In genomic region chr3:105274958-105275357, GRCh38 we compare ENCODE assay signal across 16 cellular contexts.
DNase-seq lines count a peak whose midpoint lies in the region; ATAC-seq and TF ChIP-seq lines count a peak whose summit lies in the region.
"Had no signal": no experiment of that assay in that cellular context is flagged by ENCODE, and none has a peak within 500 bp of the region (broad histone marks: within the 10 kb centered on the region; RNA-seq: fewer than 3 reads in every experiment).

No MANE protein-coding gene starts in this region.

- no peak overlapping the region for H3K4ac ChIP-seq in mesenchymal stem cell (ENCODE audit: low read depth in 1 of 2, low read length in 2 of 2)

- POLR2A ChIA-PET in naive thymus-derived CD4-positive, alpha-beta T cell (lab: Charles Lee) = no interaction called here

- H3K27me3 Mint-ChIP-seq in naive thymus-derived CD4-positive, alpha-beta T cell = peaks cover 3 to 15% (median 7%) of the 10 kb centered on the region in 5 donors
- H3K27me3 Mint-ChIP-seq: activated T-helper 17 cell treated with anti-CD3 and anti-CD28 coated beads, Interleukin-2, amount 50 U/mL, for 72 hours had no signal

- no peak overlapping the region for H3K23ac ChIP-seq in mesenchymal stem cell (ENCODE audit: low read length in 2 of 2)

- no peak overlapping the region for H2BK120ac ChIP-seq in mesenchymal stem cell (ENCODE audit: low read depth, low read length)

- intact Hi-C loops in naive thymus-derived CD4-positive, alpha-beta T cell (cut with micrococcal nuclease) = no loop called here

- no peak overlapping the region for H4K8ac ChIP-seq in mesenchymal stem cell (ENCODE audit: low read length)

- H3K27me3 ChIP-seq in mesenchymal stem cell (ENCODE audit: control insufficient read depth in 1 of 2, insufficient read depth in 1 of 2, low read length in 2 of 2) = no peaks in the 10 kb centered on the region
- no peaks in the 10 kb centered on the region for H3K27me3 ChIP-seq in naive thymus-derived CD4-positive, alpha-beta T cell (ENCODE audit: control insufficient read depth in 2 of 2, insufficient read depth in 2 of 2, low read length in 2 of 2)
- H3K27me3 ChIP-seq: BLaER1 treated with 17β-estradiol and CSF1 and Interleukin-3, amounts not matched to agents 10 nM and 100 nM had no signal

- H3K4me2 ChIP-seq in mesenchymal stem cell (ENCODE audit: low read length, poor library complexity, severe bottlenecking) = no peak overlapping the region
- H3K4me2 ChIP-seq: BLaER1 treated with 17β-estradiol and CSF1 and Interleukin-3, amounts not matched to agents 10 nM and 100 nM had no signal

- ATAC-seq in GM18867 (IDR thresholded peaks at IDR 0.05; ENCODE audit: unreplicated experiment) = no peak
- no peak for ATAC-seq in naive thymus-derived CD4-positive, alpha-beta T cell
- ATAC-seq: activated T-helper 17 cell treated with anti-CD3 and anti-CD28 coated beads, Interleukin-2, amount 50 U/mL, for 72 hours; Panc1; stimulated activated effector memory CD8-positive, alpha-beta T cell treated with anti-CD3 and anti-CD28 coated beads, Interleukin-12 subunit alpha, Interleukin-12 subunit beta, amount 100 ng/mL, for 72 hours had no signal

- H2BK15ac ChIP-seq in mesenchymal stem cell (ENCODE audit: low read depth, poor library complexity, severe bottlenecking) = no peak overlapping the region

- no peak overlapping the region for H3K27ac ChIP-seq in mesenchymal stem cell (ENCODE audit: low read length, poor library complexity, severe bottlenecking)
- no peak overlapping the region for H3K27ac ChIP-seq in naive thymus-derived CD4-positive, alpha-beta T cell (ENCODE audit: low read depth, low read length)
- H3K27ac ChIP-seq: BLaER1 treated with 17β-estradiol and CSF1 and Interleukin-3, amounts not matched to agents 10 nM and 100 nM; prostate gland had no signal

- no peaks in the 10 kb centered on the region for H3K79me1 ChIP-seq in mesenchymal stem cell (replicated peaks; ENCODE audit: low read length, poor library complexity, severe bottlenecking)

- H3K4me1 ChIP-seq in mesenchymal stem cell (ENCODE audit: control insufficient read depth, insufficient read depth, low read depth, low read length) = no peaks in the 10 kb centered on the region
- no peaks in the 10 kb centered on the region for H3K4me1 ChIP-seq in naive thymus-derived CD4-positive, alpha-beta T cell (ENCODE audit: control insufficient read depth in 2 of 2, insufficient read depth in 2 of 2, low read length in 2 of 2)
- H3K4me1 ChIP-seq: BLaER1 treated with 17β-estradiol and CSF1 and Interleukin-3, amounts not matched to agents 10 nM and 100 nM; prostate gland had no signal

- H2BK5ac ChIP-seq in mesenchymal stem cell (ENCODE audit: low read depth, low read length, poor library complexity, severe bottlenecking) = no peak overlapping the region

- TF ChIP-seq CTCF in AG09319 (IDR thresholded peaks at IDR 0.05; ENCODE audit: low read depth, low read length) = no peak
- TF ChIP-seq CTCF in choroid plexus epithelial cell (conservative IDR thresholded peaks at IDR 0.05; ENCODE audit: low read depth, low read length) = no peak

- no peak overlapping the region for H3K18ac ChIP-seq in mesenchymal stem cell (ENCODE audit: low read depth in 1 of 2, low read length in 2 of 2)

- no peaks in the 10 kb centered on the region for H3K36me3 Mint-ChIP-seq in naive thymus-derived CD4-positive, alpha-beta T cell
- H3K36me3 Mint-ChIP-seq: stimulated activated effector memory CD8-positive, alpha-beta T cell treated with anti-CD3 and anti-CD28 coated beads, Interleukin-12 subunit alpha, Interleukin-12 subunit beta, amount 100 ng/mL, for 72 hours had no signal

- peak; percentile 40 for DNase-seq in AG09319 (ENCODE audit: extremely low read depth, low read depth)
- DNase-seq in LHCN-M2 (ENCODE audit: low read depth) = peak; percentile 92
- peak; percentile 69 for DNase-seq in choroid plexus epithelial cell (ENCODE audit: low read depth)
- DNase-seq in mesenchymal stem cell = peak; percentile 1
- no peak for DNase-seq in ecto neural progenitor cell (ENCODE audit: low spot score)
- no peak for DNase-seq in NCI-H1417 (lab: John Stamatoyannopoulos, UW)
- DNase-seq in naive thymus-derived CD4-positive, alpha-beta T cell = no peak
- DNase-seq: H7; NCI-H446 treated with DMSO at 0.1 percent for 48 hours; stimulated activated CD4-positive, alpha-beta T cell treated with anti-CD3 and anti-CD28 coated beads, Interleukin-4, amount 100 ng/mL, for 1 hour had no signal

- H3K4me3 Mint-ChIP-seq in naive thymus-derived CD4-positive, alpha-beta T cell = no peak overlapping the region
- H3K4me3 Mint-ChIP-seq: activated T-helper 17 cell treated with anti-CD3 and anti-CD28 coated beads, Interleukin-2, amount 50 U/mL, for 72 hours; stimulated activated effector memory CD8-positive, alpha-beta T cell treated with anti-CD3 and anti-CD28 coated beads, Interleukin-12 subunit alpha, Interleukin-12 subunit beta, amount 100 ng/mL, for 72 hours had no signal

- peak overlapping the region; percentile 37 for H3K9ac ChIP-seq in mesenchymal stem cell (ENCODE audit: low read length)
- H3K9ac ChIP-seq: BLaER1 treated with 17β-estradiol and CSF1 and Interleukin-3, amounts not matched to agents 10 nM and 100 nM had no signal

- H2BK12ac ChIP-seq in mesenchymal stem cell (ENCODE audit: low read length in 2 of 2) = no peak overlapping the region

- H3K9me3 Mint-ChIP-seq in naive thymus-derived CD4-positive, alpha-beta T cell = peaks cover 0 to 1% (median 0%) of the 10 kb centered on the region in 11 donors
- H3K9me3 Mint-ChIP-seq: activated T-helper 17 cell treated with anti-CD3 and anti-CD28 coated beads, Interleukin-2, amount 50 U/mL, for 72 hours; stimulated activated effector memory CD8-positive, alpha-beta T cell treated with anti-CD3 and anti-CD28 coated beads, Interleukin-12 subunit alpha, Interleukin-12 subunit beta, amount 100 ng/mL, for 72 hours had no signal

- H3K27ac Mint-ChIP-seq in naive thymus-derived CD4-positive, alpha-beta T cell = no peak overlapping the region
- H3K27ac Mint-ChIP-seq: activated T-helper 17 cell treated with anti-CD3 and anti-CD28 coated beads, Interleukin-2, amount 50 U/mL, for 72 hours; stimulated activated effector memory CD8-positive, alpha-beta T cell treated with anti-CD3 and anti-CD28 coated beads, Interleukin-12 subunit alpha, Interleukin-12 subunit beta, amount 100 ng/mL, for 72 hours had no signal

- CTCF ChIA-PET in naive thymus-derived CD4-positive, alpha-beta T cell (lab: Charles Lee) = no interaction called here

- H2AK5ac ChIP-seq in mesenchymal stem cell (ENCODE audit: low read length, severe bottlenecking) = no peak overlapping the region

- H3K4me1 Mint-ChIP-seq in naive thymus-derived CD4-positive, alpha-beta T cell = no peaks in the 10 kb centered on the region
- H3K4me1 Mint-ChIP-seq: activated T-helper 17 cell treated with anti-CD3 and anti-CD28 coated beads, Interleukin-2, amount 50 U/mL, for 72 hours; stimulated activated effector memory CD8-positive, alpha-beta T cell treated with anti-CD3 and anti-CD28 coated beads, Interleukin-12 subunit alpha, Interleukin-12 subunit beta, amount 100 ng/mL, for 72 hours had no signal

- H4K91ac ChIP-seq in mesenchymal stem cell (ENCODE audit: low read length) = no peak overlapping the region

- H2AFZ ChIP-seq in mesenchymal stem cell (ENCODE audit: low read depth, low read length) = no peak overlapping the region

- no peaks in the 10 kb centered on the region for H3K36me3 ChIP-seq in mesenchymal stem cell (ENCODE audit: control insufficient read depth in 1 of 2, insufficient read depth in 2 of 2, low read depth in 1 of 2, low read length in 2 of 2)
- H3K36me3 ChIP-seq in naive thymus-derived CD4-positive, alpha-beta T cell (ENCODE audit: control insufficient read depth in 2 of 3, insufficient read depth in 3 of 3, low read length in 3 of 3) = no peaks in the 10 kb centered on the region
- H3K36me3 ChIP-seq: BLaER1 treated with 17β-estradiol and CSF1 and Interleukin-3, amounts not matched to agents 10 nM and 100 nM; prostate gland had no signal

- H3K4me3 ChIP-seq in choroid plexus epithelial cell (ENCODE audit: low read depth, low read length) (no peak overlapping the region), mesenchymal stem cell (ENCODE audit: insufficient read depth in 1 of 2, low read depth in 1 of 2, low read length in 2 of 2) (no peak overlapping the region)
- no peak overlapping the region for H3K4me3 ChIP-seq in naive thymus-derived CD4-positive, alpha-beta T cell (ENCODE audit: low read length)
- H3K4me3 ChIP-seq: BLaER1 treated with 17β-estradiol and CSF1 and Interleukin-3, amounts not matched to agents 10 nM and 100 nM; prostate gland had no signal

- no peak overlapping the region for H3K14ac ChIP-seq in mesenchymal stem cell (ENCODE audit: low read length in 2 of 2)

- H3K9me3 ChIP-seq in mesenchymal stem cell (ENCODE audit: control insufficient read depth, low read length) = no peaks in the 10 kb centered on the region
- no peaks in the 10 kb centered on the region for H3K9me3 ChIP-seq in naive thymus-derived CD4-positive, alpha-beta T cell (ENCODE audit: control insufficient read depth in 2 of 3, low read length in 3 of 3)
- H3K9me3 ChIP-seq: BLaER1 treated with 17β-estradiol and CSF1 and Interleukin-3, amounts not matched to agents 10 nM and 100 nM; prostate gland had no signal

Comparison
In these comparisons a context has a peak if more than half of its experiments do, and no peak if none do; other contexts are left out.
1. DNase-seq: peak in AG09319 (single experiment), LHCN-M2 (single experiment), choroid plexus epithelial cell (single experiment) and mesenchymal stem cell (single experiment); none in ecto neural progenitor cell (single experiment), NCI-H1417 (0 of 3) and naive thymus-derived CD4-positive, alpha-beta T cell (0 of 9).